8 cellular contexts compared by ENCODE assay signal in genomic region chr11:76152086-76152658, GRCh38. TPM values are rescaled to one million over a fixed set of nuclear protein-coding genes. Genes with fewer than 3 reads are reported as not detected.
DNase-seq lines count a peak whose midpoint lies in the region; TF ChIP-seq lines count a peak whose summit lies in the region.

No MANE protein-coding gene starts in this region.

- peaks cover 34% of the 10 kb centered on the region for H3K4me1 Mint-ChIP-seq in HFFc6 (ENCODE audit: low read depth)

- peak; percentile 91 for DNase-seq in GM03348 (ENCODE audit: low spot score)
- peak; percentile 10 for DNase-seq in HFFc6
- DNase-seq in NCI-H146 treated with DMSO at 0.1 percent for 48 hours (lab: John Stamatoyannopoulos, UW; ENCODE audit: unreplicated experiment), result peak; percentile 22
- DNase-seq in activated CD8-positive, alpha-beta memory T cell treated with anti-CD3 and anti-CD28 coated beads for 4 hours (ENCODE audit: low read depth in 2 of 2), result peak; percentile 53 to 61
- peak; percentile 61 for DNase-seq in epidermal melanocyte (ENCODE audit: insufficient read length, low spot score)
- DNase-seq in middle frontal gyrus (ENCODE audit: extremely low spot score, low spot score), result peak; percentile 27
- DNase-seq in stimulated activated CD8-positive, alpha-beta memory T cell treated with anti-CD3 and anti-CD28 coated beads, Interleukin-2, amount 100 ng/mL, for 1 hour (ENCODE audit: low read depth in 2 of 2), result peak; percentile 58
- DNase-seq in SHP77 treated with DMSO at 0.1 percent for 48 hours (lab: John Stamatoyannopoulos, UW), result no peak

- no peaks in the 10 kb centered on the region for H3K9me3 Mint-ChIP-seq in HFFc6

- H3K27me3 Mint-ChIP-seq in HFFc6 (ENCODE audit: insufficient read depth), result peaks cover 11% of the 10 kb centered on the region

- peak overlapping the region; percentile 69; the same call in 1 of the 2 replicates for H3K4me3 Mint-ChIP-seq in HFFc6

- H3K36me3 Mint-ChIP-seq in HFFc6 (ENCODE audit: low read depth), result no peaks in the 10 kb centered on the region

- TF ChIP-seq CTCF in HFFc6 (IDR thresholded peaks at IDR 0.05), result peak; percentile 82

- no peak overlapping the region for H3K27ac Mint-ChIP-seq in HFFc6

RNA-seq across cellular contexts. Expression of gene WNT11, which starts 54.1 kb away (rescaled TPM):
- total RNA-seq in HFFc6 (2021; fragmentation: NEBNext Ultra II Directional; extraction: Animal tissue kit (Norgen Biotek cat#: 25700)), result not detected
